Comparison of ENCODE assay signal across 17 cellular contexts in the genomic region with DNA sequence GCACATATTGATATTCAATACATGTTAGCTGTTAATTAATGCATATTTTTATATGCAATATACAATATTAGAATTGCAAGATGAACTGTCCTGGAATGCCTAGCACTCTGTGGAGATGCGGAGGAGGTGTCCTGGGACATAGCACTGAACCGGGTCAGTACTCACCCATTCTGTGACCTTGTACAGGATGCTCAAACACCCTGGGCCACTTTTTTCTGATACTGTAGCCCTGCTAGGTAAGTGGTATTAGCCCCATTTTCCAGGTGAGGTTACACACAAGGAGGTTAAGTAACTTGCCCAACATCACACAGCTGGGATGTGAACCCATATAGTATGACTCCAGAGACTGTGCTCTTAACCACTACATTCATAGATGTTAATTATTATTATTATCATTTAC. TPM values are rescaled to one million over a fixed set of nuclear protein-coding genes. Genes with fewer than 3 reads are reported as not detected.
DNase-seq lines count a peak whose midpoint lies in the region; ATAC-seq and TF ChIP-seq lines count a peak whose summit lies in the region.
"Had no signal": no experiment of that assay in that cellular context is flagged by ENCODE, and none has a peak within 500 bp of the region (broad histone marks: within the 10 kb centered on the region; RNA-seq: fewer than 3 reads in every experiment).

No MANE protein-coding gene starts in this region.

- H3K4me3 ChIP-seq in neutrophil (ENCODE audit: low read depth in 1 of 2, low read length in 1 of 2) = no peak overlapping the region
- H3K4me3 ChIP-seq: BLaER1 treated with 17β-estradiol and CSF1 and Interleukin-3, amounts not matched to agents 10 nM and 100 nM; HAP-1 had no signal

- CTCF ChIA-PET in activated CD8-positive, alpha-beta memory T cell treated with anti-CD3 and anti-CD28 coated beads, Interleukin-2, amount 10 ng/mL, durations not matched to agents 7 days and 5 days (lab: Charles Lee) = interaction anchor here (0.6 to 2.9 kb wide), 3 partner anchors 21 to 558 kb away, joined by 3 to 15 read pairs (median 3); a partner anchor contains a TSS
- CTCF ChIA-PET in CD4-positive, alpha-beta T cell (lab: Charles Lee) = interaction anchor here (1.6 kb wide), 1 partner anchor 153 kb away, joined by 6 read pairs; no protein-coding TSS in a partner anchor

- H3K27ac Mint-ChIP-seq in activated CD8-positive, alpha-beta memory T cell treated with anti-CD3 and anti-CD28 coated beads, Interleukin-2, amount 10 ng/mL, durations not matched to agents 7 days and 5 days = no peak overlapping the region
- H3K27ac Mint-ChIP-seq in CD4-positive, alpha-beta T cell = peak overlapping the region; percentile 77
- H3K27ac Mint-ChIP-seq in T-helper 17 cell = peak overlapping the region; percentile 1

- no peak for ATAC-seq in activated CD8-positive, alpha-beta memory T cell treated with anti-CD3 and anti-CD28 coated beads, Interleukin-2, amount 10 ng/mL, durations not matched to agents 7 days and 5 days
- ATAC-seq in CD4-positive, alpha-beta T cell (ENCODE audit: poor library complexity) = no peak
- no peak for ATAC-seq in T-helper 17 cell
- ATAC-seq: CD8-positive, alpha-beta T cell had no signal

- H3K36me3 ChIP-seq in neutrophil = no peaks in the 10 kb centered on the region

- TF ChIP-seq CTCF in CD4-positive, alpha-beta T cell (IDR thresholded peaks at IDR 0.05) = no peak
- no peak for TF ChIP-seq CTCF in neutrophil (IDR thresholded peaks at IDR 0.05)

- no peak overlapping the region for H3K27ac ChIP-seq in CD4-positive, alpha-beta T cell (ENCODE audit: low read depth, low read length)
- peak overlapping the region; percentile 86 for H3K27ac ChIP-seq in neutrophil
- H3K27ac ChIP-seq: BLaER1 treated with 17β-estradiol and CSF1 and Interleukin-3, amounts not matched to agents 10 nM and 100 nM had no signal

- H3K4me1 ChIP-seq in neutrophil (ENCODE audit: control insufficient read depth in 1 of 2, insufficient read depth in 1 of 2, low read depth in 1 of 2, low read length in 1 of 2) = peaks cover 23 to 25% of the 10 kb centered on the region in 2 experiments

- peak; percentile 36 for DNase-seq in activated CD8-positive, alpha-beta memory T cell treated with anti-CD3 and anti-CD28 coated beads, Interleukin-2, amount 10 ng/mL, durations not matched to agents 7 days and 5 days
- DNase-seq in activated CD8-positive, alpha-beta memory T cell treated with anti-CD3 and anti-CD28 coated beads, Interleukin-2, amount 50 U/mL, for 4 hours = no peak
- no peak for DNase-seq in CD4-positive, alpha-beta T cell
- DNase-seq in T-helper 17 cell (no peak), NCI-H526 treated with DMSO at 0.1 percent for 48 hours (lab: John Stamatoyannopoulos, UW) (no peak)
- no peak for DNase-seq in stimulated activated CD4-positive, alpha-beta T cell treated with anti-CD3 and anti-CD28 coated beads, Interleukin-4, amount 100 ng/mL, for 4 hours
- DNase-seq in stimulated activated CD4-positive, alpha-beta T cell treated with anti-CD3 and anti-CD28 coated beads, Interleukin-12 subunit alpha, Interleukin-12 subunit beta, amount 100 ng/mL, for 4 hours = no peak
- DNase-seq: ACHN, COR-L47, DMS153, DMS79 treated with DMSO at 0.1 percent for 48 hours, EL, GDM1 had no signal

- H3K9me3 ChIP-seq in CD4-positive, alpha-beta T cell (ENCODE audit: control insufficient read depth, low read length) = no peaks in the 10 kb centered on the region
- no peaks in the 10 kb centered on the region for H3K9me3 ChIP-seq in T-helper 17 cell (ENCODE audit: control insufficient read depth, low read length, poor library complexity, severe bottlenecking)
- no peaks in the 10 kb centered on the region for H3K9me3 ChIP-seq in neutrophil
- H3K9me3 ChIP-seq: HAP-1 had no signal

- peaks cover 11% of the 10 kb centered on the region for H3K36me3 Mint-ChIP-seq in activated CD8-positive, alpha-beta memory T cell treated with anti-CD3 and anti-CD28 coated beads, Interleukin-2, amount 10 ng/mL, durations not matched to agents 7 days and 5 days
- no peaks in the 10 kb centered on the region for H3K36me3 Mint-ChIP-seq in CD4-positive, alpha-beta T cell (ENCODE audit: low read depth)
- H3K36me3 Mint-ChIP-seq in T-helper 17 cell (ENCODE audit: low read depth) = no peaks in the 10 kb centered on the region

- POLR2A ChIA-PET in CD4-positive, alpha-beta T cell (lab: Charles Lee) = interaction anchor here (0.8 to 1.8 kb wide), 2 partner anchors 62 to 153 kb away, joined by 3 to 4 read pairs; no protein-coding TSS in a partner anchor

- peaks cover 29% of the 10 kb centered on the region for H3K4me1 Mint-ChIP-seq in activated CD8-positive, alpha-beta memory T cell treated with anti-CD3 and anti-CD28 coated beads, Interleukin-2, amount 10 ng/mL, durations not matched to agents 7 days and 5 days
- peaks cover 26% of the 10 kb centered on the region for H3K4me1 Mint-ChIP-seq in CD4-positive, alpha-beta T cell (ENCODE audit: low read depth)
- H3K4me1 Mint-ChIP-seq in T-helper 17 cell = peaks cover 27% of the 10 kb centered on the region

- no peak overlapping the region for H3K4me3 Mint-ChIP-seq in activated CD8-positive, alpha-beta memory T cell treated with anti-CD3 and anti-CD28 coated beads, Interleukin-2, amount 10 ng/mL, durations not matched to agents 7 days and 5 days
- H3K4me3 Mint-ChIP-seq in CD4-positive, alpha-beta T cell = no peak overlapping the region
- H3K4me3 Mint-ChIP-seq in T-helper 17 cell = no peak overlapping the region

- H3K27me3 Mint-ChIP-seq in activated CD8-positive, alpha-beta memory T cell treated with anti-CD3 and anti-CD28 coated beads, Interleukin-2, amount 10 ng/mL, durations not matched to agents 7 days and 5 days = peaks cover 35% of the 10 kb centered on the region
- no peaks in the 10 kb centered on the region for H3K27me3 Mint-ChIP-seq in CD4-positive, alpha-beta T cell
- H3K27me3 Mint-ChIP-seq in T-helper 17 cell = no peaks in the 10 kb centered on the region

- H3K27me3 ChIP-seq in CD4-positive, alpha-beta T cell (ENCODE audit: control insufficient read depth, insufficient read depth, low read length) = no peaks in the 10 kb centered on the region
- H3K27me3 ChIP-seq in neutrophil = no peaks in the 10 kb centered on the region

- intact Hi-C loops in CD4-positive, alpha-beta T cell (cut with DNase I, micrococcal nuclease) = loop anchor here in 1 of 2 experiments (5.0 kb wide), 1 partner anchor 416 kb away; a partner anchor contains a TSS

- peaks cover 1% of the 10 kb centered on the region for H3K9me3 Mint-ChIP-seq in activated CD8-positive, alpha-beta memory T cell treated with anti-CD3 and anti-CD28 coated beads, Interleukin-2, amount 10 ng/mL, durations not matched to agents 7 days and 5 days (ENCODE audit: low read depth)
- H3K9me3 Mint-ChIP-seq in CD4-positive, alpha-beta T cell = no peaks in the 10 kb centered on the region
- H3K9me3 Mint-ChIP-seq: CD8-positive, alpha-beta T cell had no signal

RNA-seq across cellular contexts. Expression of a gene that starts 1.7 kb away (rescaled TPM):
- total RNA-seq in activated CD8-positive, alpha-beta memory T cell treated with anti-CD3 and anti-CD28 coated beads, Interleukin-2, amount 10 ng/mL, durations not matched to agents 7 days and 5 days = 1 to 10 TPM; 2.8 to 5.9 TPM
- 1 to 10 TPM; 5.8 to 6.1 TPM for total RNA-seq in CD4-positive, alpha-beta T cell
- total RNA-seq in T-helper 17 cell = 1 to 10 TPM; 4.5 to 6.4 TPM
